Comparison of ENCODE assay signal across 9 cellular contexts in the genomic region with DNA sequence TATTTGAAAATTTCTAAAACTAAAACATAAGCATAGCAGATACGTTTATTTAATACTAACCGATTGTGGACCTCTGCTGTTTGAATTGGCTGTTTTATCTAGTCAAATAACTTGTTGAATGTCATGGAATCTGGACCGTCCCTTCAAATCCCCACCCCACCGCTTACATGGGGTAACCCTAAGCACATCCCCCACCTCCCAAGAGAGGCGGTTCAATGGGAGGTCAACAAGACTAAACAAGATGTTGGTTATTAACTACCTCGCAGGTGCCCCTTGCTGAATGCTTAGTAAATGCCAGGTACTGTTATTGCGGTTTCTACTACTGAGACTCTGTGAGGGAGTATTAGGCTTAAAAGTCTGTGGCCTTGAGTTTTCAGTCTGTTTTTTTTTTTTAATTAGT. TPM values are rescaled to one million over a fixed set of nuclear protein-coding genes. Genes with fewer than 3 reads are reported as not detected.
DNase-seq lines count a peak whose midpoint lies in the region; ATAC-seq and TF ChIP-seq lines count a peak whose summit lies in the region.
"Had no signal": no experiment of that assay in that cellular context is flagged by ENCODE, and none has a peak within 500 bp of the region (broad histone marks: within the 10 kb centered on the region; RNA-seq: fewer than 3 reads in every experiment).

No MANE protein-coding gene starts in this region.

- no peaks in the 10 kb centered on the region for H3K9me2 ChIP-seq in SU-DHL-6 (replicated peaks; ENCODE audit: insufficient read depth, low read length)

- H3K36me3 ChIP-seq in HAP-1 (replicated peaks) (peaks cover 30% of the 10 kb centered on the region), SU-DHL-6 (ENCODE audit: low read length) (peaks cover 3% of the 10 kb centered on the region; the same call in 1 of the 2 replicates), gastrocnemius medialis (no peaks in the 10 kb centered on the region)

- H3K4me1 ChIP-seq in HAP-1, result peaks cover 10% of the 10 kb centered on the region; the same call in 1 of the 2 replicates
- H3K4me1 ChIP-seq in gastrocnemius medialis, result peaks cover 48 to 57% of the 10 kb centered on the region in 2 donors

- intact Hi-C loops in gastrocnemius medialis (cut with DNase I; ENCODE audit: low total_unique reads), result no loop called here

- H3K4me3 ChIP-seq in HAP-1 (peak overlapping the region; percentile 2; the same call in 1 of the 2 replicates), SU-DHL-6 (ENCODE audit: insufficient read depth, low read length, poor library complexity, severe bottlenecking) (peak overlapping the region; percentile 72), fibroblast of the aortic adventitia (ENCODE audit: low read depth, low read length) (peak overlapping the region; percentile 40), gastrocnemius medialis (peak overlapping the region in 3 of 4 donors; percentile 27 to 77 (median 76))
- H3K4me3 ChIP-seq: mucosa of descending colon had no signal

- H3K9ac ChIP-seq in SU-DHL-6 (ENCODE audit: low read length), result peak overlapping the region; percentile 64

- H4K20me1 ChIP-seq in SU-DHL-6 (ENCODE audit: low read depth, low read length), result peaks cover 14% of the 10 kb centered on the region; the same call in 1 of the 2 replicates

- no peak for TF ChIP-seq POLR2A in gastrocnemius medialis (IDR thresholded peaks at IDR 0.05)

- TF ChIP-seq CTCF in SU-DHL-6 (IDR thresholded peaks at IDR 0.05; ENCODE audit: insufficient read depth, low read length, poor library complexity, severe bottlenecking) (no peak), fibroblast of the aortic adventitia (IDR thresholded peaks at IDR 0.05; ENCODE audit: insufficient read depth, low read length) (no peak), gastrocnemius medialis (IDR thresholded peaks at IDR 0.05 in 4 of 5, conservative IDR thresholded peaks at IDR 0.05 in 1 of 5) (no peak)

- peak overlapping the region; percentile 76 for H3K4me2 ChIP-seq in SU-DHL-6 (ENCODE audit: low read depth, low read length, poor library complexity, severe bottlenecking)

- H3K79me2 ChIP-seq in SU-DHL-6 (ENCODE audit: insufficient read depth, low read length), result peaks cover 78% of the 10 kb centered on the region

- peak overlapping the region; percentile 85 for H3K27ac ChIP-seq in SU-DHL-6 (ENCODE audit: low read depth, low read length)
- H3K27ac ChIP-seq in gastrocnemius medialis, result peak overlapping the region; percentile 83 to 95 (median 94)

- DNase-seq in HAP-1 (ENCODE audit: low spot score in 2 of 2) (no peak), fibroblast of the aortic adventitia (ENCODE audit: low read depth) (no peak), gastrocnemius medialis (no peak), NK-92 (lab: John Stamatoyannopoulos, UW; ENCODE audit: unreplicated experiment) (no peak), T1000 (lab: John Stamatoyannopoulos, UW) (no peak), amygdala (lab: John Stamatoyannopoulos, UW) (no peak)
- DNase-seq: Peyer's patch had no signal

- H3F3A ChIP-seq in SU-DHL-6 (ENCODE audit: insufficient read depth), result peaks cover 50% of the 10 kb centered on the region

- no peaks in the 10 kb centered on the region for H3K9me3 ChIP-seq in HAP-1
- H3K9me3 ChIP-seq in SU-DHL-6 (ENCODE audit: insufficient read depth, low read length), result no peaks in the 10 kb centered on the region
- H3K9me3 ChIP-seq in gastrocnemius medialis, result no peaks in the 10 kb centered on the region
- H3K9me3 ChIP-seq: mucosa of descending colon, Peyer's patch had no signal

- H3K27me3 ChIP-seq in HAP-1 (ENCODE audit: low read depth), result no peaks in the 10 kb centered on the region
- H3K27me3 ChIP-seq in SU-DHL-6 (ENCODE audit: low read length), result no peaks in the 10 kb centered on the region
- no peaks in the 10 kb centered on the region for H3K27me3 ChIP-seq in gastrocnemius medialis
- H3K27me3 ChIP-seq: Peyer's patch had no signal

- ATAC-seq in gastrocnemius medialis, result no peak
- ATAC-seq: mucosa of descending colon had no signal

- in situ Hi-C loops in HAP-1 (cut with MboI; ENCODE audit: low sequenced_read_pairs) (no loop called here), gastrocnemius medialis (cut with MboI; ENCODE audit: low sequenced_read_pairs in 4 of 4) (no loop called here)

- no peak overlapping the region for H2AFZ ChIP-seq in SU-DHL-6 (ENCODE audit: low read depth, low read length, severe bottlenecking)

RNA-seq across cellular contexts. Expression of gene RAC1, which starts 2.5 kb away (rescaled TPM):
- total RNA-seq in fibroblast of the aortic adventitia (ENCODE audit: low replicate concordance) (71.3 and 97.5 TPM in 2 replicates), gastrocnemius medialis (100 to 1,000 TPM in 2 of 4 donors, 10 to 100 TPM in 2; 75.2 to 168 (median 111) TPM)

RNA-seq across cellular contexts. Expression of gene FAM220A, which starts 28.1 kb away (rescaled TPM):
- total RNA-seq in fibroblast of the aortic adventitia (ENCODE audit: low replicate concordance) (21.8 and 22.2 TPM in 2 replicates), gastrocnemius medialis (10 to 100 TPM; 40.3 to 61.1 (median 50.8) TPM)

Comparison
In these comparisons a context has a peak if more than half of its experiments do, and no peak if none do; other contexts are left out.
1. H3K4me3 ChIP-seq: peak in every context shown above with its lines; median percentile 76 in gastrocnemius medialis; 72 in SU-DHL-6; 40 in fibroblast of the aortic adventitia; 2 in HAP-1.